Comparison of ENCODE assay signal across 3 cellular contexts in genomic region chr9:107547303-107547702, GRCh38.
TF ChIP-seq lines count a peak whose summit lies in the region.

No MANE protein-coding gene starts in this region.

TF ChIP-seq in SK-N-SH, 30 proteins besides CTCF, POLR2A, EP300 and RAD21 (continues in another document):
- TF ChIP-seq GABPA (IDR thresholded peaks at IDR 0.05; ENCODE audit: low read depth) (no peak), YY1 (IDR thresholded peaks at IDR 0.05; ENCODE audit: low read depth) (no peak), POLR2AphosphoS5 (IDR thresholded peaks at IDR 0.05; ENCODE audit: low read depth, low read length) (no peak), EZH2phosphoT487 (IDR thresholded peaks at IDR 0.05; ENCODE audit: borderline replicate concordance, low read depth) (no peak), RXRA (IDR thresholded peaks at IDR 0.05; ENCODE audit: borderline replicate concordance, low read depth) (no peak), TCF12 (IDR thresholded peaks at IDR 0.05) (no peak), RFX5 (IDR thresholded peaks at IDR 0.05; ENCODE audit: low read length) (no peak), MAX (IDR thresholded peaks at IDR 0.05; ENCODE audit: low read depth) (no peak), FOSL2 (IDR thresholded peaks at IDR 0.05; ENCODE audit: borderline replicate concordance, low read depth) (no peak), PBX3 (IDR thresholded peaks at IDR 0.05) (no peak), REST (IDR thresholded peaks at IDR 0.05; ENCODE audit: low read depth, low read length) (no peak), CHD2 (IDR thresholded peaks at IDR 0.05; ENCODE audit: low read length, partially characterized antibody) (no peak), GATA2 (CRISPR knock-in tag; IDR thresholded peaks at IDR 0.05) (no peak), MEF2A (IDR thresholded peaks at IDR 0.05; ENCODE audit: borderline replicate concordance, low read depth) (no peak), MXI1 (IDR thresholded peaks at IDR 0.05; ENCODE audit: low read depth, low read length) (no peak), NRF1 (IDR thresholded peaks at IDR 0.05; ENCODE audit: low read depth, low read length) (no peak)

TF ChIP-seq in SK-N-SH treated with all-trans-retinoic acid at 6 μM for 48 hours, 23 proteins besides CTCF, POLR2A, EP300 and RAD21:
- TF ChIP-seq ZC3H10 (CRISPR knock-in tag; IDR thresholded peaks at IDR 0.05) (no peak), RARB (CRISPR knock-in tag; IDR thresholded peaks at IDR 0.05) (no peak), GLIS3 (CRISPR knock-in tag; IDR thresholded peaks at IDR 0.05) (no peak), CSRNP3 (CRISPR knock-in tag; IDR thresholded peaks at IDR 0.05) (no peak)

TF ChIP-seq in HCT116, 20 proteins besides CTCF, POLR2A, EP300 and RAD21:
- TF ChIP-seq EZH2 (IDR thresholded peaks at IDR 0.05) (no peak), POLR2AphosphoS5 (IDR thresholded peaks at IDR 0.05; ENCODE audit: low read depth, low read length) (no peak), ZNF274 (IDR thresholded peaks at IDR 0.05; ENCODE audit: low read depth, low read length) (no peak), SIN3A (IDR thresholded peaks at IDR 0.05; ENCODE audit: low read depth) (no peak), YY1 (IDR thresholded peaks at IDR 0.05; ENCODE audit: extremely low read depth, insufficient replicate concordance, low read depth, low read length) (no peak), FOSL1 (IDR thresholded peaks at IDR 0.05; ENCODE audit: low read depth) (no peak), EZH2phosphoT487 (IDR thresholded peaks at IDR 0.05; ENCODE audit: borderline replicate concordance) (no peak), JUND (IDR thresholded peaks at IDR 0.05) (no peak), EGR1 (IDR thresholded peaks at IDR 0.05; ENCODE audit: low read depth) (no peak), SRF (IDR thresholded peaks at IDR 0.05; ENCODE audit: low read depth) (no peak), ZFX (IDR thresholded peaks at IDR 0.05) (no peak), REST (IDR thresholded peaks at IDR 0.05; ENCODE audit: low read depth) (no peak)
TF ChIP-seq in HCT116: peak in this region for 0.
